Comparison of ENCODE assay signal across 8 cellular contexts in genomic region chr2:113234721-113235346, GRCh38. TPM values are rescaled to one million over a fixed set of nuclear protein-coding genes. Genes with fewer than 3 reads are reported as not detected.
DNase-seq lines count a peak whose midpoint lies in the region; ATAC-seq and TF ChIP-seq lines count a peak whose summit lies in the region.

No MANE protein-coding gene starts in this region.

- H3K4me3 ChIP-seq in AG04449 (ENCODE audit: low read depth, low read length) (peak overlapping the region; percentile 64), HFF-Myc (replicated peaks; ENCODE audit: low read depth, low read length) (peak overlapping the region; percentile 53), adipocyte (ENCODE audit: low read length) (peak overlapping the region; percentile 69), mononuclear cell (ENCODE audit: low read length) (peak overlapping the region; percentile 36)

- CTCF ChIA-PET in AG04449 (lab: Yijun Ruan, JAX) = interaction anchor here (0.8 to 9.5 kb wide), 9 partner anchors 9 to 155 kb away, joined by 3 to 91 read pairs (median 7); no protein-coding TSS in a partner anchor

- DNase-seq in AG04449 (ENCODE audit: low read depth, low spot score) = no peak
- DNase-seq in HFF-Myc (ENCODE audit: extremely low read depth, low read depth) = no peak
- no peak for DNase-seq in adipocyte (ENCODE audit: low read depth)
- DNase-seq in hippocampal formation (lab: John Stamatoyannopoulos, UW) = no peak
- DNase-seq in activated effector memory CD4-positive, alpha-beta T cell treated with anti-CD3 and anti-CD28 coated beads, Interleukin-2, amount 50 U/mL, for 16 hours = no peak
- DNase-seq in iPS-NIHi11 (ENCODE audit: low spot score) = no peak

- H3K9me3 ChIP-seq in adipocyte (ENCODE audit: control insufficient read depth, low read length) (no peaks in the 10 kb centered on the region), mononuclear cell (ENCODE audit: low read depth, low read length) (no peaks in the 10 kb centered on the region)

- peaks cover 52% of the 10 kb centered on the region for H3K4me1 ChIP-seq in adipocyte (ENCODE audit: control insufficient read depth, insufficient read depth, low read length)
- H3K4me1 ChIP-seq in mononuclear cell (ENCODE audit: insufficient read depth, low read length) = peaks cover 8% of the 10 kb centered on the region

- TF ChIP-seq CTCF in AG04449 (IDR thresholded peaks at IDR 0.05; ENCODE audit: insufficient read depth, low read length, missing control alignments) (no peak), HFF-Myc (IDR thresholded peaks at IDR 0.05; ENCODE audit: low read depth, low read length, missing control alignments) (no peak)

- H3K9ac ChIP-seq in adipocyte (ENCODE audit: low read length) = peak overlapping the region; percentile 78

- peaks cover 3% of the 10 kb centered on the region for H3K36me3 ChIP-seq in adipocyte (ENCODE audit: control insufficient read depth, insufficient read depth, low read length, severe bottlenecking)

- H3K27me3 ChIP-seq in adipocyte (replicated peaks; ENCODE audit: control insufficient read depth, insufficient read depth, low read length) (no peaks in the 10 kb centered on the region), mononuclear cell (ENCODE audit: insufficient read depth, low read length) (no peaks in the 10 kb centered on the region)

- POLR2A ChIA-PET in AG04449 (lab: Yijun Ruan, JAX) = interaction anchor here (1.0 to 1.2 kb wide), 2 partner anchors 24 to 31 kb away, joined by 3 to 4 read pairs; no protein-coding TSS in a partner anchor

- no peak for ATAC-seq in HG02610 (IDR thresholded peaks at IDR 0.05; ENCODE audit: unreplicated experiment)

RNA-seq across cellular contexts. Expression of gene PAX8, which starts 43.9 kb away (rescaled TPM):
- total RNA-seq in mononuclear cell = 0.31 TPM
